15 cellular contexts compared by ENCODE assay signal in the genomic region with DNA sequence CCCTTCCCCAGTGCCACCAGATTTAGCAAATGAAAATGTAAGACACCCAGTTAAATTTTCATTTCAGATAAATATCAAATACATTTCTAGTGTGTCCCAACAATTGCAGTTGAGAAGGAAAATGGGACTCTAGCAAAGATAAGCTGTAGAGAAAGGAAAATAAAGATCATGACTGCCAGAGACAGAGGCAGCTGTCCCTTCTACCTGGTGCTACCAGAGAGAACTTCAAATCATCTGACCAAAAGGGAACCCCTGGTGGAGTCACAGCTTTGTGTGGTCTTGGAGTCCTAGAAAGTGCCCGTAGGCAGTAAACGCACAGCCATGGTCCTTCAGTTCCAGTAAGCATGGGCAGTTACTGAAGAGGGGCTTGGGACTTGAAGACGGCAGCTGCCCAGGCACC.
"Had no signal": no experiment of that assay in that cellular context is flagged by ENCODE, and none has a peak within 500 bp of the region (broad histone marks: within the 10 kb centered on the region; RNA-seq: fewer than 3 reads in every experiment).

No MANE protein-coding gene starts in this region.

- H3K4me1 Mint-ChIP-seq: activated naive CD4-positive, alpha-beta T cell treated with anti-CD3 and anti-CD28 coated beads, Interleukin-2, amount 50 U/mL, for 24 hours; stimulated activated naive B cell treated with anti-CD40 and anti-IgM and Interleukin-4, amounts not matched to agents 10 μg/mL and 1 μg/mL and 100 μg/mL, for 72 hours had no signal

- H3K4me1 ChIP-seq: pancreas, transverse colon had no signal

- ATAC-seq: activated CD4-positive, CD25-positive, alpha-beta regulatory T cell treated with anti-CD3 and anti-CD28 coated beads, Interleukin-2, amount 50 U/mL, for 24 hours; pancreas; stimulated activated naive B cell treated with anti-CD40 and anti-IgM and Interleukin-4, amounts not matched to agents 10 μg/mL and 1 μg/mL and 100 μg/mL, for 72 hours had no signal

- H3K27ac ChIP-seq: pancreas, transverse colon had no signal

- H3K9me3 ChIP-seq: pancreas had no signal

- H3K36me3 Mint-ChIP-seq: activated naive CD4-positive, alpha-beta T cell treated with anti-CD3 and anti-CD28 coated beads, Interleukin-2, amount 50 U/mL, for 24 hours; memory B cell had no signal

- H3K27ac Mint-ChIP-seq: activated naive CD4-positive, alpha-beta T cell treated with anti-CD3 and anti-CD28 coated beads, Interleukin-2, amount 50 U/mL, for 24 hours; activated T-cell treated with anti-CD3 and anti-CD28 coated beads, Interleukin-2, amount 50 U/mL, for 24 hours; memory B cell; stimulated activated naive B cell treated with anti-CD40 and anti-IgM and Interleukin-4, amounts not matched to agents 10 μg/mL and 1 μg/mL and 100 μg/mL, for 72 hours; T-helper 2 cell treated with Interferon-gamma antibody and Interleukin-4, amounts not matched to agents 5 μg/mL and 100 μg/mL, for 36 hours had no signal

- H3K4me3 Mint-ChIP-seq: activated naive CD4-positive, alpha-beta T cell treated with anti-CD3 and anti-CD28 coated beads, Interleukin-2, amount 50 U/mL, for 24 hours; activated T-cell treated with anti-CD3 and anti-CD28 coated beads, Interleukin-2, amount 50 U/mL, for 24 hours; memory B cell; stimulated activated naive B cell treated with anti-CD40 and anti-IgM and Interleukin-4, amounts not matched to agents 10 μg/mL and 1 μg/mL and 100 μg/mL, for 72 hours; T-helper 2 cell treated with Interferon-gamma antibody and Interleukin-4, amounts not matched to agents 5 μg/mL and 100 μg/mL, for 36 hours had no signal

- H3K36me3 ChIP-seq: brain microvascular endothelial cell, pancreas, transverse colon had no signal

- DNase-seq: activated effector memory CD4-positive, alpha-beta T cell treated with Interleukin-2 at 50 U/mL for 16 hours; activated T-cell treated with anti-CD3 and anti-CD28 coated beads, Interleukin-2, amount 50 U/mL, for 24 hours; amniotic stem cell; brain microvascular endothelial cell; cerebellar nuclear complex; dermis blood vessel endothelial cell; erythroblast; pancreas; stimulated activated CD4-positive, alpha-beta T cell treated with anti-CD3 and anti-CD28 coated beads, Interleukin-1b, Interleukin-23, amount 100 ng/mL, for 48 hours; stimulated activated naive B cell treated with anti-CD40 and anti-IgM and Interleukin-4, amounts not matched to agents 10 μg/mL and 1 μg/mL and 100 μg/mL, for 72 hours; transverse colon had no signal

- H3K4me3 ChIP-seq: pancreas, transverse colon had no signal

- H3K27me3 ChIP-seq: brain microvascular endothelial cell, pancreas, transverse colon had no signal
